1 cellular context compared by ENCODE assay signal in genomic region chr2:184371641-184372040, GRCh38.
TF ChIP-seq lines count a peak whose summit lies in the region.

No MANE protein-coding gene starts in this region.

TF ChIP-seq in SK-N-SH, 30 proteins besides CTCF, POLR2A, EP300 and RAD21 (continued from another document):
- TF ChIP-seq REST (IDR thresholded peaks at IDR 0.05; ENCODE audit: low read depth, low read length) (no peak), NRF1 (IDR thresholded peaks at IDR 0.05; ENCODE audit: low read depth, low read length) (no peak), MXI1 (IDR thresholded peaks at IDR 0.05; ENCODE audit: low read depth, low read length) (no peak), FOXJ3 (CRISPR knock-in tag; IDR thresholded peaks at IDR 0.05) (no peak), EZH2phosphoT487 (IDR thresholded peaks at IDR 0.05; ENCODE audit: borderline replicate concordance, low read depth) (no peak), ELF1 (IDR thresholded peaks at IDR 0.05) (no peak), MEF2A (IDR thresholded peaks at IDR 0.05; ENCODE audit: borderline replicate concordance, low read depth) (no peak), POLR2AphosphoS5 (IDR thresholded peaks at IDR 0.05; ENCODE audit: low read depth, low read length) (no peak), TAF1 (IDR thresholded peaks at IDR 0.05; ENCODE audit: borderline replicate concordance, low read depth, low read length) (no peak), TEAD4 (IDR thresholded peaks at IDR 0.05; ENCODE audit: borderline replicate concordance, insufficient read depth) (no peak), ZBTB33 (IDR thresholded peaks at IDR 0.05; ENCODE audit: borderline replicate concordance, low read depth) (no peak), USF2 (IDR thresholded peaks at IDR 0.05; ENCODE audit: borderline replicate concordance, low read depth, low read length) (no peak)
